Comparison of ENCODE assay signal across 18 cellular contexts in the genomic region with DNA sequence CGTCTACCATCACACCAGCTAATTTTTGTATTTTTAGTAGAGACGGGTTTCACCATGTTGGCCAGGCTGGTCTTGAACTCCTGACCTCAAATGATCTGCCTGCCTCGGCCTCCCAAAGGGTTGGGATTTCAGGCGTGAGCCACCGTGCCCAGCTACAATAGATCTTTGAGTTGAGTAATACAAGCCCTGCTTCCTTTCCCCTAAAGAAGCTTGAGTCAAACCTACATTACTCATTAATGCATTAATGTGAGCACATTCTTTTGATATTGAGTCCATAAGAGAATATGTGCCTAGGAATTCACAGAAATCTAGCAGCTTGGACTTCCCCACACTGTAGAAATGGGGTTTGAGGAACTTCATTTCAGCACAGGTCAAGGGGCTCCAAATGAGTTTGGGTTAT. TPM values are rescaled to one million over a fixed set of nuclear protein-coding genes. Genes with fewer than 3 reads are reported as not detected.
A peak's percentile ranks its signal among the peaks of the same experiment; 100 is the strongest.
DNase-seq lines count a peak whose midpoint lies in the region; ATAC-seq, FAIRE-seq and TF ChIP-seq lines count a peak whose summit lies in the region.
"Had no signal": no experiment of that assay in that cellular context is flagged by ENCODE, and none has a peak within 500 bp of the region (broad histone marks: within the 10 kb centered on the region; RNA-seq: fewer than 3 reads in every experiment).

No MANE protein-coding gene starts in this region.

- H3K23ac ChIP-seq in mesenchymal stem cell (ENCODE audit: low read length in 2 of 2) = no peak overlapping the region

- no peaks in the 10 kb centered on the region for H3K9me3 ChIP-seq in mesenchymal stem cell (ENCODE audit: control insufficient read depth, low read length)

- DNase-seq in EH (ENCODE audit: low read depth) = peak; percentile 81
- peak; percentile 45 for DNase-seq in RCC 7860 (ENCODE audit: low spot score)
- peak; percentile 26 for DNase-seq in dermis blood vessel endothelial cell
- peak; percentile 11 for DNase-seq in mesenchymal stem cell
- no peak for DNase-seq in CD14-positive monocyte (ENCODE audit: low spot score)
- no peak for DNase-seq in NCI-H446 treated with DMSO at 0.1 percent for 48 hours (lab: John Stamatoyannopoulos, UW)
- DNase-seq in stimulated activated CD4-positive, alpha-beta T cell treated with anti-CD3 and anti-CD28 coated beads, Interleukin-4, amount 100 ng/mL, for 24 hours = no peak
- DNase-seq: activated naive CD4-positive, alpha-beta T cell treated with Interleukin-2 at 50 U/mL for 16 hours; effector memory CD8-positive, alpha-beta T cell; glutamatergic neuron; immature natural killer cell; NCI-H1092; T-helper 2 cell had no signal

- no peak overlapping the region for H2AFZ ChIP-seq in mesenchymal stem cell (ENCODE audit: low read depth, low read length)

- no peaks in the 10 kb centered on the region for H3K79me1 ChIP-seq in mesenchymal stem cell (replicated peaks; ENCODE audit: low read length, poor library complexity, severe bottlenecking)

- no peak overlapping the region for H2BK120ac ChIP-seq in mesenchymal stem cell (ENCODE audit: low read depth, low read length)

- H3K4me2 ChIP-seq in mesenchymal stem cell (ENCODE audit: low read length, poor library complexity, severe bottlenecking) = no peak overlapping the region

- intact Hi-C loops in CD14-positive monocyte (cut with micrococcal nuclease) = loop anchor here (5.0 kb wide), 2 partner anchors 155 to 190 kb away; no protein-coding TSS in a partner anchor

- no peak overlapping the region for H2BK5ac ChIP-seq in mesenchymal stem cell (ENCODE audit: low read depth, low read length, poor library complexity, severe bottlenecking)

- H3K4me1 ChIP-seq in mesenchymal stem cell (ENCODE audit: control insufficient read depth, insufficient read depth, low read depth, low read length) = no peaks in the 10 kb centered on the region

- H3K27me3 Mint-ChIP-seq in CD14-positive monocyte (ENCODE audit: low read depth in 3 of 3) = peaks cover 0 to 1% (median 0%) of the 10 kb centered on the region in 3 donors
- H3K27me3 Mint-ChIP-seq: effector memory CD8-positive, alpha-beta T cell; natural killer cell treated with Interleukin-12 subunit alpha and Interleukin-12 subunit beta and Interleukin-15 and Interleukin-18, amount 100 ng/mL, for 72 hours had no signal

- H2BK15ac ChIP-seq in mesenchymal stem cell (ENCODE audit: low read depth, poor library complexity, severe bottlenecking) = no peak overlapping the region

- H3K4ac ChIP-seq in mesenchymal stem cell (ENCODE audit: low read depth in 1 of 2, low read length in 2 of 2) = no peak overlapping the region

- 48% methylated on average over 5 of the region's 5 CpGs for WGBS in mesenchymal stem cell

- no peak overlapping the region for H2AK5ac ChIP-seq in mesenchymal stem cell (ENCODE audit: low read length, severe bottlenecking)

- no peaks in the 10 kb centered on the region for H3K4me1 Mint-ChIP-seq in CD14-positive monocyte
- H3K4me1 Mint-ChIP-seq: immature natural killer cell had no signal

- no peak overlapping the region for H4K8ac ChIP-seq in mesenchymal stem cell (ENCODE audit: low read length)

- no peak overlapping the region for H2BK12ac ChIP-seq in mesenchymal stem cell (ENCODE audit: low read length in 2 of 2)

- H3K27ac Mint-ChIP-seq in CD14-positive monocyte = no peak overlapping the region
- H3K27ac Mint-ChIP-seq: effector memory CD8-positive, alpha-beta T cell; immature natural killer cell had no signal

- no peak overlapping the region for H4K91ac ChIP-seq in mesenchymal stem cell (ENCODE audit: low read length)

- H3K9ac ChIP-seq in mesenchymal stem cell (ENCODE audit: low read length) = no peak overlapping the region

- no peak overlapping the region for H3K27ac ChIP-seq in mesenchymal stem cell (ENCODE audit: low read length, poor library complexity, severe bottlenecking)
- H3K27ac ChIP-seq: C4-2B had no signal

- no peak for TF ChIP-seq CTCF in CD14-positive monocyte (IDR thresholded peaks at IDR 0.05)

- ATAC-seq in GM18519 (IDR thresholded peaks at IDR 0.05; ENCODE audit: low FRiP score, unreplicated experiment) = no peak
- ATAC-seq: effector memory CD8-positive, alpha-beta T cell; natural killer cell treated with Interleukin-12 subunit alpha and Interleukin-12 subunit beta and Interleukin-15 and Interleukin-18, amount 100 ng/mL, for 72 hours had no signal

- no peak overlapping the region for H3K4me3 ChIP-seq in mesenchymal stem cell (ENCODE audit: insufficient read depth in 1 of 2, low read depth in 1 of 2, low read length in 2 of 2)

- H3K4me3 Mint-ChIP-seq in CD14-positive monocyte = no peak overlapping the region
- H3K4me3 Mint-ChIP-seq: effector memory CD8-positive, alpha-beta T cell; immature natural killer cell; natural killer cell treated with Interleukin-12 subunit alpha and Interleukin-12 subunit beta and Interleukin-15 and Interleukin-18, amount 100 ng/mL, for 72 hours had no signal

- no peak overlapping the region for H3K14ac ChIP-seq in mesenchymal stem cell (ENCODE audit: low read length in 2 of 2)

- no peaks in the 10 kb centered on the region for H3K36me3 Mint-ChIP-seq in CD14-positive monocyte
- H3K36me3 Mint-ChIP-seq: immature natural killer cell; natural killer cell treated with Interleukin-12 subunit alpha and Interleukin-12 subunit beta and Interleukin-15 and Interleukin-18, amount 100 ng/mL, for 72 hours had no signal

- no peaks in the 10 kb centered on the region for H3K9me3 Mint-ChIP-seq in CD14-positive monocyte
- H3K9me3 Mint-ChIP-seq: effector memory CD8-positive, alpha-beta T cell; immature natural killer cell; natural killer cell treated with Interleukin-12 subunit alpha and Interleukin-12 subunit beta and Interleukin-15 and Interleukin-18, amount 100 ng/mL, for 72 hours had no signal

- H3K18ac ChIP-seq in mesenchymal stem cell (ENCODE audit: low read depth in 1 of 2, low read length in 2 of 2) = no peak overlapping the region

- no peaks in the 10 kb centered on the region for H3K36me3 ChIP-seq in mesenchymal stem cell (ENCODE audit: control insufficient read depth in 1 of 2, insufficient read depth in 2 of 2, low read depth in 1 of 2, low read length in 2 of 2)

- FAIRE-seq in RCC 7860 (lab: Jason Lieb, UNC) = no peak
- FAIRE-seq: GM12891, H54 had no signal

- no peaks in the 10 kb centered on the region for H3K27me3 ChIP-seq in mesenchymal stem cell (ENCODE audit: control insufficient read depth in 1 of 2, insufficient read depth in 1 of 2, low read length in 2 of 2)

RNA-seq across cellular contexts. Expression of a gene that starts 39.6 kb away (rescaled TPM):
- total RNA-seq in dermis blood vessel endothelial cell = 72.6 and 79.0 TPM in 2 replicates
- polyA plus RNA-seq in mesenchymal stem cell (2013, experiment 1 of 2) = 73.3 TPM
- polyA plus RNA-seq in mesenchymal stem cell (2013, experiment 2 of 2) = 80.6 TPM
- 100 to 1,000 TPM; 118 to 143 TPM for polyA plus RNA-seq in CD14-positive monocyte

RNA-seq across cellular contexts. Expression of a gene that starts 39.9 kb away (rescaled TPM):
- 14.8 and 18.2 TPM in 2 replicates for total RNA-seq in dermis blood vessel endothelial cell
- 3.8 TPM for polyA plus RNA-seq in mesenchymal stem cell (2013, experiment 1 of 2)
- 4.8 TPM for polyA plus RNA-seq in mesenchymal stem cell (2013, experiment 2 of 2)
- polyA plus RNA-seq in CD14-positive monocyte = 1 to 10 TPM; 2.7 to 3.4 TPM

Comparison
In these comparisons a context has a peak if more than half of its experiments do, and no peak if none do; other contexts are left out.
1. DNase-seq: peak in EH (single experiment), RCC 7860 (single experiment), dermis blood vessel endothelial cell (single experiment) and mesenchymal stem cell (single experiment); none in CD14-positive monocyte (single experiment), NCI-H446 treated with DMSO at 0.1 percent for 48 hours (single experiment) and stimulated activated CD4-positive, alpha-beta T cell treated with anti-CD3 and anti-CD28 coated beads, Interleukin-4, amount 100 ng/mL, for 24 hours (single experiment).